1 cellular context compared by ENCODE assay signal in the genomic region with DNA sequence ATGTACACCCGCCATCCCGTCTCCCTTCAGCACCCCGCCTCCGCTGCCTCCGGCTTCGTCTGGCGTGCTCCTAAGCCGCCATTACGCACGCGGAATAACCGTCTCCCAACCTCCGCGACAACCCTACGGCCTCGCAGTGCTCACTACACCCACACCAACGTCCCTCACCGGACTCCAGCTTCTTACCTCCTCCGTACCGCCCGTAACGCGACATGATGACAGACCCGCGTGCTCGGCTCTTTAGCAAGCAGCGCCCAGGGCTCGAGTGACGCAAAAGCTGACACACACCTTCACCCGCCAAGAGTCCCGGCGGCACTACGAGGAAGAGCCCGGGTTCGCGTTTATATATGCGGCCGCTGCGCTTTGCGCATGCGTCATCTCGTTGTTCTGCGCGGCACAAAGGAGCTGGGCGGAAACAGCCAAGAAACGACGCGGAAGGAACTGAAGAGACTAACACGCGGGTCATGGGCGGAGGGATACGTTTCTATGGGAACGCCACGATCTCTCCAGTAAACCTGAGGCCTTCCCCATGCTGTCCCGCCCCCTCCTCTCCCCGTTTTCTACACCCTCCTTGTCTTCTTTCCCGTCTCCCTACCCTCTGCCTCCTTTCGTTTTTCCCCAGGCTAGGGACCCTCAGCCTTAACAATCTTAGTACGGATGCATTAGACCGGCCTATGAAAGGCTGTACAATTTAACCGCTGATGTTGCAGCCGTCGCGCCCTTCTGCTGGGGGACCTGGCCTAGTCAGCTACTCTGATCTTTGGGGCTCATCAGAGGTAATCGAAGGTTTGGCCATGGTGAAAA.
A peak's percentile ranks its signal among the peaks of the same experiment; 100 is the strongest.
TF ChIP-seq lines count a peak whose summit lies in the region.

A gene (minus strand): TSS at position 319 of the 804 bp plus-strand sequence. CDS start 105 bp downstream, at position 214.

TF ChIP-seq in GM12878, 131 proteins besides CTCF, POLR2A, EP300 and RAD21 (continued from another document and continues in another):
- TF ChIP-seq SMAD1 (IDR thresholded peaks at IDR 0.05; ENCODE audit: low read depth, partially characterized antibody) = peak; percentile 98
- peak; percentile 100 for TF ChIP-seq SMAD5 (IDR thresholded peaks at IDR 0.05; ENCODE audit: low read depth)
- peak; percentile 89 for TF ChIP-seq MXI1 (IDR thresholded peaks at IDR 0.05; ENCODE audit: low read depth, low read length)
- TF ChIP-seq, protein P1, sequence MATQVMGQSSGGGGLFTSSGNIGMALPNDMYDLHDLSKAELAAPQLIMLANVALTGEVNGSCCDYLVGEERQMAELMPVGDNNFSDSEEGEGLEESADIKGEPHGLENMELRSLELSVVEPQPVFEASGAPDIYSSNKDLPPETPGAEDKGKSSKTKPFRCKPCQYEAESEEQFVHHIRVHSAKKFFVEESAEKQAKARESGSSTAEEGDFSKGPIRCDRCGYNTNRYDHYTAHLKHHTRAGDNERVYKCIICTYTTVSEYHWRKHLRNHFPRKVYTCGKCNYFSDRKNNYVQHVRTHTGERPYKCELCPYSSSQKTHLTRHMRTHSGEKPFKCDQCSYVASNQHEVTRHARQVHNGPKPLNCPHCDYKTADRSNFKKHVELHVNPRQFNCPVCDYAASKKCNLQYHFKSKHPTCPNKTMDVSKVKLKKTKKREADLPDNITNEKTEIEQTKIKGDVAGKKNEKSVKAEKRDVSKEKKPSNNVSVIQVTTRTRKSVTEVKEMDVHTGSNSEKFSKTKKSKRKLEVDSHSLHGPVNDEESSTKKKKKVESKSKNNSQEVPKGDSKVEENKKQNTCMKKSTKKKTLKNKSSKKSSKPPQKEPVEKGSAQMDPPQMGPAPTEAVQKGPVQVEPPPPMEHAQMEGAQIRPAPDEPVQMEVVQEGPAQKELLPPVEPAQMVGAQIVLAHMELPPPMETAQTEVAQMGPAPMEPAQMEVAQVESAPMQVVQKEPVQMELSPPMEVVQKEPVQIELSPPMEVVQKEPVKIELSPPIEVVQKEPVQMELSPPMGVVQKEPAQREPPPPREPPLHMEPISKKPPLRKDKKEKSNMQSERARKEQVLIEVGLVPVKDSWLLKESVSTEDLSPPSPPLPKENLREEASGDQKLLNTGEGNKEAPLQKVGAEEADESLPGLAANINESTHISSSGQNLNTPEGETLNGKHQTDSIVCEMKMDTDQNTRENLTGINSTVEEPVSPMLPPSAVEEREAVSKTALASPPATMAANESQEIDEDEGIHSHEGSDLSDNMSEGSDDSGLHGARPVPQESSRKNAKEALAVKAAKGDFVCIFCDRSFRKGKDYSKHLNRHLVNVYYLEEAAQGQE (IDR thresholded peaks at IDR 0.05; ENCODE audit: low read depth, low read length) = peak; percentile 56; the same call in 1 of the 2 replicates
- TF ChIP-seq, protein P2, sequence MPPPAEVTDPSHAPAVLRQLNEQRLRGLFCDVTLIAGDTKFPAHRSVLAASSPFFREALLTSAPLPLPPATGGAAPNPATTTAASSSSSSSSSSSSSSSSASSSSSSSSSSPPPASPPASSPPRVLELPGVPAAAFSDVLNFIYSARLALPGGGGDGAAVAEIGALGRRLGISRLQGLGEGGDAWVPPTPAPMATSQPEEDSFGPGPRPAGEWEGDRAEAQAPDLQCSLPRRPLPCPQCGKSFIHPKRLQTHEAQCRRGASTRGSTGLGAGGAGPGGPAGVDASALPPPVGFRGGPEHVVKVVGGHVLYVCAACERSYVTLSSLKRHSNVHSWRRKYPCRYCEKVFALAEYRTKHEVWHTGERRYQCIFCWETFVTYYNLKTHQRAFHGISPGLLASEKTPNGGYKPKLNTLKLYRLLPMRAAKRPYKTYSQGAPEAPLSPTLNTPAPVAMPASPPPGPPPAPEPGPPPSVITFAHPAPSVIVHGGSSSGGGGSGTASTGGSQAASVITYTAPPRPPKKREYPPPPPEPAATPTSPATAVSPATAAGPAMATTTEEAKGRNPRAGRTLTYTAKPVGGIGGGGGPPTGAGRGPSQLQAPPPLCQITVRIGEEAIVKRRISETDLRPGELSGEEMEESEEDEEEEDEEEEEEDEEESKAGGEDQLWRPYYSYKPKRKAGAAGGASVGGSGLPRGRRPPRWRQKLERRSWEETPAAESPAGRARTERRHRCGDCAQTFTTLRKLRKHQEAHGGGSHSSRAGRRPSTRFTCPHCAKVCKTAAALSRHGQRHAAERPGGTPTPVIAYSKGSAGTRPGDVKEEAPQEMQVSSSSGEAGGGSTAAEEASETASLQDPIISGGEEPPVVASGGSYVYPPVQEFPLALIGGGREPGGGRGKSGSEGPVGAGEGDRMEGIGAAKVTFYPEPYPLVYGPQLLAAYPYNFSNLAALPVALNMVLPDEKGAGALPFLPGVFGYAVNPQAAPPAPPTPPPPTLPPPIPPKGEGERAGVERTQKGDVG (CRISPR knock-in tag; IDR thresholded peaks at IDR 0.05) = no peak
- TF ChIP-seq KDM1A (IDR thresholded peaks at IDR 0.05; ENCODE audit: borderline replicate concordance) = no peak
- peak; percentile 80 for TF ChIP-seq IKZF1 (conservative IDR thresholded peaks at IDR 0.05)
- TF ChIP-seq GATAD2B (conservative IDR thresholded peaks at IDR 0.05; ENCODE audit: low read depth) = no peak; the same call in none of the 2 replicates
- TF ChIP-seq, protein P3, sequence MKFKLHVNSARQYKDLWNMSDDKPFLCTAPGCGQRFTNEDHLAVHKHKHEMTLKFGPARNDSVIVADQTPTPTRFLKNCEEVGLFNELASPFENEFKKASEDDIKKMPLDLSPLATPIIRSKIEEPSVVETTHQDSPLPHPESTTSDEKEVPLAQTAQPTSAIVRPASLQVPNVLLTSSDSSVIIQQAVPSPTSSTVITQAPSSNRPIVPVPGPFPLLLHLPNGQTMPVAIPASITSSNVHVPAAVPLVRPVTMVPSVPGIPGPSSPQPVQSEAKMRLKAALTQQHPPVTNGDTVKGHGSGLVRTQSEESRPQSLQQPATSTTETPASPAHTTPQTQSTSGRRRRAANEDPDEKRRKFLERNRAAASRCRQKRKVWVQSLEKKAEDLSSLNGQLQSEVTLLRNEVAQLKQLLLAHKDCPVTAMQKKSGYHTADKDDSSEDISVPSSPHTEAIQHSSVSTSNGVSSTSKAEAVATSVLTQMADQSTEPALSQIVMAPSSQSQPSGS (IDR thresholded peaks at IDR 0.05; ENCODE audit: low read length) = peak; percentile 42; the same call in 1 of the 2 replicates
- TF ChIP-seq EED (IDR thresholded peaks at IDR 0.05; ENCODE audit: low read depth) = 0 out of 2 replicates have a peak, but pooled peaks have one; percentile 8
- TF ChIP-seq, protein P4, sequence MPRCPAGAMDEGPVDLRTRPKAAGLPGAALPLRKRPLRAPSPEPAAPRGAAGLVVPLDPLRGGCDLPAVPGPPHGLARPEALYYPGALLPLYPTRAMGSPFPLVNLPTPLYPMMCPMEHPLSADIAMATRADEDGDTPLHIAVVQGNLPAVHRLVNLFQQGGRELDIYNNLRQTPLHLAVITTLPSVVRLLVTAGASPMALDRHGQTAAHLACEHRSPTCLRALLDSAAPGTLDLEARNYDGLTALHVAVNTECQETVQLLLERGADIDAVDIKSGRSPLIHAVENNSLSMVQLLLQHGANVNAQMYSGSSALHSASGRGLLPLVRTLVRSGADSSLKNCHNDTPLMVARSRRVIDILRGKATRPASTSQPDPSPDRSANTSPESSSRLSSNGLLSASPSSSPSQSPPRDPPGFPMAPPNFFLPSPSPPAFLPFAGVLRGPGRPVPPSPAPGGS (IDR thresholded peaks at IDR 0.05; ENCODE audit: borderline replicate concordance, insufficient read depth, low read depth, low read length, poor library complexity, severe bottlenecking) = peak; percentile 64
- no peak for TF ChIP-seq SUZ12 (IDR thresholded peaks at IDR 0.05; ENCODE audit: unreplicated experiment)
- TF ChIP-seq, protein P5, sequence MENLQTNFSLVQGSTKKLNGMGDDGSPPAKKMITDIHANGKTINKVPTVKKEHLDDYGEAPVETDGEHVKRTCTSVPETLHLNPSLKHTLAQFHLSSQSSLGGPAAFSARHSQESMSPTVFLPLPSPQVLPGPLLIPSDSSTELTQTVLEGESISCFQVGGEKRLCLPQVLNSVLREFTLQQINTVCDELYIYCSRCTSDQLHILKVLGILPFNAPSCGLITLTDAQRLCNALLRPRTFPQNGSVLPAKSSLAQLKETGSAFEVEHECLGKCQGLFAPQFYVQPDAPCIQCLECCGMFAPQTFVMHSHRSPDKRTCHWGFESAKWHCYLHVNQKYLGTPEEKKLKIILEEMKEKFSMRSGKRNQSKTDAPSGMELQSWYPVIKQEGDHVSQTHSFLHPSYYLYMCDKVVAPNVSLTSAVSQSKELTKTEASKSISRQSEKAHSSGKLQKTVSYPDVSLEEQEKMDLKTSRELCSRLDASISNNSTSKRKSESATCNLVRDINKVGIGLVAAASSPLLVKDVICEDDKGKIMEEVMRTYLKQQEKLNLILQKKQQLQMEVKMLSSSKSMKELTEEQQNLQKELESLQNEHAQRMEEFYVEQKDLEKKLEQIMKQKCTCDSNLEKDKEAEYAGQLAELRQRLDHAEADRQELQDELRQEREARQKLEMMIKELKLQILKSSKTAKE (IDR thresholded peaks at IDR 0.05; ENCODE audit: low read depth, poor library complexity, severe bottlenecking) = peak; percentile 64
- peak; percentile 93; the same call in 1 of the 2 replicates for TF ChIP-seq TCF12 (IDR thresholded peaks at IDR 0.05; ENCODE audit: low read depth, low read length)
- TF ChIP-seq YY1 (IDR thresholded peaks at IDR 0.05; ENCODE audit: low read depth, low read length) = peak; percentile 95
- no peak for TF ChIP-seq NR2C2 (IDR thresholded peaks at IDR 0.05; ENCODE audit: borderline replicate concordance, control insufficient read depth, insufficient read length, low read depth)
- TF ChIP-seq CREM (IDR thresholded peaks at IDR 0.05; ENCODE audit: low read depth) = peak; percentile 79
- TF ChIP-seq, protein P6, sequence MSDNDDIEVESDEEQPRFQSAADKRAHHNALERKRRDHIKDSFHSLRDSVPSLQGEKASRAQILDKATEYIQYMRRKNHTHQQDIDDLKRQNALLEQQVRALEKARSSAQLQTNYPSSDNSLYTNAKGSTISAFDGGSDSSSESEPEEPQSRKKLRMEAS (IDR thresholded peaks at IDR 0.05; ENCODE audit: low read depth, low read length) = peak; percentile 91
- peak; percentile 100 for TF ChIP-seq POU2F2 (IDR thresholded peaks at IDR 0.05; ENCODE audit: borderline replicate concordance, low read depth, low read length)
- TF ChIP-seq NFIC (IDR thresholded peaks at IDR 0.05; ENCODE audit: low read depth, low read length) = no peak; the same call in 1 of the 2 replicates
- peak; percentile 66 for TF ChIP-seq NRF1 (conservative IDR thresholded peaks at IDR 0.05; ENCODE audit: low read depth, low read length)
- no peak; the same call in none of the 2 replicates for TF ChIP-seq RFX5 (IDR thresholded peaks at IDR 0.05; ENCODE audit: low read depth, low read length)
- TF ChIP-seq, protein P7, sequence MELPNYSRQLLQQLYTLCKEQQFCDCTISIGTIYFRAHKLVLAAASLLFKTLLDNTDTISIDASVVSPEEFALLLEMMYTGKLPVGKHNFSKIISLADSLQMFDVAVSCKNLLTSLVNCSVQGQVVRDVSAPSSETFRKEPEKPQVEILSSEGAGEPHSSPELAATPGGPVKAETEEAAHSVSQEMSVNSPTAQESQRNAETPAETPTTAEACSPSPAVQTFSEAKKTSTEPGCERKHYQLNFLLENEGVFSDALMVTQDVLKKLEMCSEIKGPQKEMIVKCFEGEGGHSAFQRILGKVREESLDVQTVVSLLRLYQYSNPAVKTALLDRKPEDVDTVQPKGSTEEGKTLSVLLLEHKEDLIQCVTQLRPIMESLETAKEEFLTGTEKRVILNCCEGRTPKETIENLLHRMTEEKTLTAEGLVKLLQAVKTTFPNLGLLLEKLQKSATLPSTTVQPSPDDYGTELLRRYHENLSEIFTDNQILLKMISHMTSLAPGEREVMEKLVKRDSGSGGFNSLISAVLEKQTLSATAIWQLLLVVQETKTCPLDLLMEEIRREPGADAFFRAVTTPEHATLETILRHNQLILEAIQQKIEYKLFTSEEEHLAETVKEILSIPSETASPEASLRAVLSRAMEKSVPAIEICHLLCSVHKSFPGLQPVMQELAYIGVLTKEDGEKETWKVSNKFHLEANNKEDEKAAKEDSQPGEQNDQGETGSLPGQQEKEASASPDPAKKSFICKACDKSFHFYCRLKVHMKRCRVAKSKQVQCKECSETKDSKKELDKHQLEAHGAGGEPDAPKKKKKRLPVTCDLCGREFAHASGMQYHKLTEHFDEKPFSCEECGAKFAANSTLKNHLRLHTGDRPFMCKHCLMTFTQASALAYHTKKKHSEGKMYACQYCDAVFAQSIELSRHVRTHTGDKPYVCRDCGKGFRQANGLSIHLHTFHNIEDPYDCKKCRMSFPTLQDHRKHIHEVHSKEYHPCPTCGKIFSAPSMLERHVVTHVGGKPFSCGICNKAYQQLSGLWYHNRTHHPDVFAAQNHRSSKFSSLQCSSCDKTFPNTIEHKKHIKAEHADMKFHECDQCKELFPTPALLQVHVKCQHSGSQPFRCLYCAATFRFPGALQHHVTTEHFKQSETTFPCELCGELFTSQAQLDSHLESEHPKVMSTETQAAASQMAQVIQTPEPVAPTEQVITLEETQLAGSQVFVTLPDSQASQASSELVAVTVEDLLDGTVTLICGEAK (IDR thresholded peaks at IDR 0.05; ENCODE audit: borderline replicate concordance) = peak; percentile 79
- TF ChIP-seq SREBF2 (IDR thresholded peaks at IDR 0.05; ENCODE audit: low read length) = peak; percentile 54; the same call in 1 of the 2 replicates
- TF ChIP-seq FOXK2 (IDR thresholded peaks at IDR 0.05) = peak; percentile 67
- TF ChIP-seq STAT1 (conservative IDR thresholded peaks at IDR 0.05) = peak; percentile 99
- TF ChIP-seq JUND (IDR thresholded peaks at IDR 0.05; ENCODE audit: low read depth, low read length) = no peak
- TF ChIP-seq, protein P8, sequence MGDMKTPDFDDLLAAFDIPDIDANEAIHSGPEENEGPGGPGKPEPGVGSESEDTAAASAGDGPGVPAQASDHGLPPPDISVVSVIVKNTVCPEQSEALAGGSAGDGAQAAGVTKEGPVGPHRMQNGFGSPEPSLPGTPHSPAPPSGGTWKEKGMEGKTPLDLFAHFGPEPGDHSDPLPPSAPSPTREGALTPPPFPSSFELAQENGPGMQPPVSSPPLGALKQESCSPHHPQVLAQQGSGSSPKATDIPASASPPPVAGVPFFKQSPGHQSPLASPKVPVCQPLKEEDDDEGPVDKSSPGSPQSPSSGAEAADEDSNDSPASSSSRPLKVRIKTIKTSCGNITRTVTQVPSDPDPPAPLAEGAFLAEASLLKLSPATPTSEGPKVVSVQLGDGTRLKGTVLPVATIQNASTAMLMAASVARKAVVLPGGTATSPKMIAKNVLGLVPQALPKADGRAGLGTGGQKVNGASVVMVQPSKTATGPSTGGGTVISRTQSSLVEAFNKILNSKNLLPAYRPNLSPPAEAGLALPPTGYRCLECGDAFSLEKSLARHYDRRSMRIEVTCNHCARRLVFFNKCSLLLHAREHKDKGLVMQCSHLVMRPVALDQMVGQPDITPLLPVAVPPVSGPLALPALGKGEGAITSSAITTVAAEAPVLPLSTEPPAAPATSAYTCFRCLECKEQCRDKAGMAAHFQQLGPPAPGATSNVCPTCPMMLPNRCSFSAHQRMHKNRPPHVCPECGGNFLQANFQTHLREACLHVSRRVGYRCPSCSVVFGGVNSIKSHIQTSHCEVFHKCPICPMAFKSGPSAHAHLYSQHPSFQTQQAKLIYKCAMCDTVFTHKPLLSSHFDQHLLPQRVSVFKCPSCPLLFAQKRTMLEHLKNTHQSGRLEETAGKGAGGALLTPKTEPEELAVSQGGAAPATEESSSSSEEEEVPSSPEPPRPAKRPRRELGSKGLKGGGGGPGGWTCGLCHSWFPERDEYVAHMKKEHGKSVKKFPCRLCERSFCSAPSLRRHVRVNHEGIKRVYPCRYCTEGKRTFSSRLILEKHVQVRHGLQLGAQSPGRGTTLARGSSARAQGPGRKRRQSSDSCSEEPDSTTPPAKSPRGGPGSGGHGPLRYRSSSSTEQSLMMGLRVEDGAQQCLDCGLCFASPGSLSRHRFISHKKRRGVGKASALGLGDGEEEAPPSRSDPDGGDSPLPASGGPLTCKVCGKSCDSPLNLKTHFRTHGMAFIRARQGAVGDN (IDR thresholded peaks at IDR 0.05) = peak; percentile 98
- no peak; the same call in 1 of the 2 replicates for TF ChIP-seq ZNF217 (IDR thresholded peaks at IDR 0.05)
- TF ChIP-seq MYC (IDR thresholded peaks at IDR 0.05; ENCODE audit: insufficient read depth, insufficient read length, insufficient replicate concordance, low read length, severe bottlenecking) = peak; percentile 99
- peak; percentile 34; the same call in 1 of the 2 replicates for TF ChIP-seq NR2C1 (IDR thresholded peaks at IDR 0.05)
- no peak for TF ChIP-seq JUNB (IDR thresholded peaks at IDR 0.05)
